ENCODE assay signal across 19 cellular contexts in the genomic region with DNA sequence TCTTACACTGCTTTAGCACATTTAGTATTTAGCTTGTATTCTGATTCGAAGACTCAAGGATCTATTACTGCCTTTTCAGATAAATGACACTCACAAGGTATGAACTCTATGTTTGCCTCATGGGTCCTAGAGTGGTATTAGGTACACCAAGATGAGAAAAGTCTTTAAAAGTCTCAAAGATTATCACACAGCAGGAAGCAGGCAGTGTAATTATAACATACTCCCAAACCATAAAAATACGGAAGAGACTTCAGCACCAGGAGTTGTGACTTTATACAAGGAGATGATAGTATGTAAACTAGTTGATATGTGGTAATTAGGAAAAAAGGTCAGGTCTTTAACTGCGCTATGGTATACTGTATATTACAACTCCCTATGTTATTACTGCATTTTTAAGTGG. TPM values are rescaled to one million over a fixed set of nuclear protein-coding genes. Genes with fewer than 3 reads are reported as not detected.
DNase-seq lines count a peak whose midpoint lies in the region; ATAC-seq lines count a peak whose summit lies in the region.
"Had no signal": no experiment of that assay in that cellular context is flagged by ENCODE, and none has a peak within 500 bp of the region (broad histone marks: within the 10 kb centered on the region; RNA-seq: fewer than 3 reads in every experiment).

No MANE protein-coding gene starts in this region.

- ATAC-seq in activated naive CD8-positive, alpha-beta T cell treated with anti-CD3 and anti-CD28 coated beads, Interleukin-2, amount 50 U/mL, for 24 hours = no peak
- ATAC-seq in stimulated activated memory B cell treated with anti-CD40 and anti-IgM and Interleukin-4, amounts not matched to agents 10 μg/mL and 1 μg/mL and 100 μg/mL, for 72 hours = no peak
- no peak for ATAC-seq in HG03175 (IDR thresholded peaks at IDR 0.05; ENCODE audit: unreplicated experiment)

- no peak overlapping the region for H2AFZ ChIP-seq in Karpas-422 (ENCODE audit: low read length)

- no peak for DNase-seq in activated naive CD4-positive, alpha-beta T cell treated with anti-CD3 and anti-CD28 coated beads for 36 hours
- DNase-seq in activated naive CD4-positive, alpha-beta T cell (lab: John Stamatoyannopoulos, UW) = no peak
- DNase-seq in Karpas-422 = no peak
- DNase-seq in activated naive CD8-positive, alpha-beta T cell treated with anti-CD3 and anti-CD28 coated beads, Interleukin-2, amount 50 U/mL, for 24 hours = no peak
- no peak for DNase-seq in NCI-H2227 (lab: John Stamatoyannopoulos, UW; ENCODE audit: unreplicated experiment)
- no peak for DNase-seq in iPS-NIHi11 (ENCODE audit: low spot score)
- DNase-seq: glutamatergic neuron, Kasumi-1, midbrain, NCI-H187, NCI-H69, ovary had no signal

- H3K9ac ChIP-seq in Karpas-422 (ENCODE audit: low read length) = peak overlapping the region; percentile 68; the same call in 1 of the 2 replicates

- no peak overlapping the region for H3K4me3 Mint-ChIP-seq in activated naive CD4-positive, alpha-beta T cell treated with anti-CD3 and anti-CD28 coated beads for 36 hours
- H3K4me3 Mint-ChIP-seq in activated naive CD8-positive, alpha-beta T cell treated with anti-CD3 and anti-CD28 coated beads, Interleukin-2, amount 50 U/mL, for 24 hours = no peak overlapping the region
- H3K4me3 Mint-ChIP-seq in stimulated activated memory B cell treated with anti-CD40 and anti-IgM and Interleukin-4, amounts not matched to agents 10 μg/mL and 1 μg/mL and 100 μg/mL, for 72 hours = peak overlapping the region; percentile 8

- no peaks in the 10 kb centered on the region for H3K36me3 Mint-ChIP-seq in activated naive CD4-positive, alpha-beta T cell treated with anti-CD3 and anti-CD28 coated beads for 36 hours (ENCODE audit: low read depth)
- H3K36me3 Mint-ChIP-seq in activated naive CD8-positive, alpha-beta T cell treated with anti-CD3 and anti-CD28 coated beads, Interleukin-2, amount 50 U/mL, for 24 hours (ENCODE audit: low read depth) = peaks cover 5% of the 10 kb centered on the region
- no peaks in the 10 kb centered on the region for H3K36me3 Mint-ChIP-seq in stimulated activated memory B cell treated with anti-CD40 and anti-IgM and Interleukin-4, amounts not matched to agents 10 μg/mL and 1 μg/mL and 100 μg/mL, for 72 hours

- no peak overlapping the region for H3K4me3 ChIP-seq in Karpas-422 (ENCODE audit: low read length)
- H3K4me3 ChIP-seq: GM12878, HAP-1, ovary, skin epidermis had no signal

- no peaks in the 10 kb centered on the region for H3K79me2 ChIP-seq in Karpas-422 (ENCODE audit: low read length)

- H3K9me3 Mint-ChIP-seq in activated naive CD4-positive, alpha-beta T cell treated with anti-CD3 and anti-CD28 coated beads for 36 hours = peaks cover 8% of the 10 kb centered on the region
- peaks cover 10% of the 10 kb centered on the region for H3K9me3 Mint-ChIP-seq in activated naive CD8-positive, alpha-beta T cell treated with anti-CD3 and anti-CD28 coated beads, Interleukin-2, amount 50 U/mL, for 24 hours
- no peaks in the 10 kb centered on the region for H3K9me3 Mint-ChIP-seq in stimulated activated memory B cell treated with anti-CD40 and anti-IgM and Interleukin-4, amounts not matched to agents 10 μg/mL and 1 μg/mL and 100 μg/mL, for 72 hours

- peak overlapping the region; percentile 94 for H3K27ac ChIP-seq in Karpas-422 (ENCODE audit: low read length)
- H3K27ac ChIP-seq: ovary, RWPE1 had no signal

- no peaks in the 10 kb centered on the region for H3K9me2 ChIP-seq in Karpas-422 (replicated peaks; ENCODE audit: insufficient read depth, low read length)

- no peaks in the 10 kb centered on the region for H4K20me1 ChIP-seq in Karpas-422 (ENCODE audit: insufficient read depth, low read depth, low read length)

- H3K27ac Mint-ChIP-seq in activated naive CD4-positive, alpha-beta T cell treated with anti-CD3 and anti-CD28 coated beads for 36 hours = peak overlapping the region; percentile 90
- peak overlapping the region; percentile 15 for H3K27ac Mint-ChIP-seq in activated naive CD8-positive, alpha-beta T cell treated with anti-CD3 and anti-CD28 coated beads, Interleukin-2, amount 50 U/mL, for 24 hours
- H3K27ac Mint-ChIP-seq in stimulated activated memory B cell treated with anti-CD40 and anti-IgM and Interleukin-4, amounts not matched to agents 10 μg/mL and 1 μg/mL and 100 μg/mL, for 72 hours = peak overlapping the region; percentile 81

- H3K27me3 Mint-ChIP-seq in activated naive CD4-positive, alpha-beta T cell treated with anti-CD3 and anti-CD28 coated beads for 36 hours (ENCODE audit: low read depth) = no peaks in the 10 kb centered on the region
- no peaks in the 10 kb centered on the region for H3K27me3 Mint-ChIP-seq in activated naive CD8-positive, alpha-beta T cell treated with anti-CD3 and anti-CD28 coated beads, Interleukin-2, amount 50 U/mL, for 24 hours
- no peaks in the 10 kb centered on the region for H3K27me3 Mint-ChIP-seq in stimulated activated memory B cell treated with anti-CD40 and anti-IgM and Interleukin-4, amounts not matched to agents 10 μg/mL and 1 μg/mL and 100 μg/mL, for 72 hours

- no peak overlapping the region for H3K4me2 ChIP-seq in Karpas-422 (ENCODE audit: low read depth, low read length, poor library complexity, severe bottlenecking)

- H3K4me1 ChIP-seq in Karpas-422 (ENCODE audit: low read length) = peaks cover 65% of the 10 kb centered on the region

- no peaks in the 10 kb centered on the region for H3K27me3 ChIP-seq in Karpas-422 (ENCODE audit: low read length)
- H3K27me3 ChIP-seq: ovary had no signal

- peaks cover 57% of the 10 kb centered on the region for H3K4me1 Mint-ChIP-seq in activated naive CD4-positive, alpha-beta T cell treated with anti-CD3 and anti-CD28 coated beads for 36 hours (ENCODE audit: low read depth)
- H3K4me1 Mint-ChIP-seq in activated naive CD8-positive, alpha-beta T cell treated with anti-CD3 and anti-CD28 coated beads, Interleukin-2, amount 50 U/mL, for 24 hours = peaks cover 61% of the 10 kb centered on the region
- peaks cover 71% of the 10 kb centered on the region for H3K4me1 Mint-ChIP-seq in stimulated activated memory B cell treated with anti-CD40 and anti-IgM and Interleukin-4, amounts not matched to agents 10 μg/mL and 1 μg/mL and 100 μg/mL, for 72 hours

- H3K9me3 ChIP-seq in Karpas-422 (ENCODE audit: low read length) = 0 out of 2 replicates have a peak, but pooled peaks cover 3% of the 10 kb centered on the region

- H3K36me3 ChIP-seq in Karpas-422 (ENCODE audit: insufficient read depth, low read length) = no peaks in the 10 kb centered on the region
- H3K36me3 ChIP-seq: HAP-1, ovary had no signal

- intact Hi-C loops in activated naive CD4-positive, alpha-beta T cell treated with anti-CD3 and anti-CD28 coated beads for 36 hours (cut with micrococcal nuclease) = no loop called here

- CTCF ChIA-PET in activated naive CD4-positive, alpha-beta T cell treated with anti-CD3 and anti-CD28 coated beads for 36 hours (lab: Charles Lee) = interaction anchor here (0.8 to 3.6 kb wide), 4 partner anchors 10 to 96 kb away, joined by 3 to 22 read pairs (median 6); a partner anchor contains a TSS

RNA-seq across cellular contexts. Expression of a gene that starts 11.2 kb away (rescaled TPM):
- total RNA-seq in activated naive CD4-positive, alpha-beta T cell treated with anti-CD3 and anti-CD28 coated beads for 36 hours = 10 to 100 TPM; 27.3 to 27.9 TPM
- total RNA-seq in Karpas-422 (2014; rRNA removed; shearing (Covaris generic); ENCODE audit: low replicate concordance) = 85.4 and 116 TPM in 2 replicates
- total RNA-seq: epithelial cell of proximal tubule had no signal

Comparison
In these comparisons a context has a peak if more than half of its experiments do, and no peak if none do; other contexts are left out.
1. H3K27ac Mint-ChIP-seq: peak in every context shown above with its lines; median percentile 90 in activated naive CD4-positive, alpha-beta T cell treated with anti-CD3 and anti-CD28 coated beads for 36 hours; 81 in stimulated activated memory B cell treated with anti-CD40 and anti-IgM and Interleukin-4, amounts not matched to agents 10 μg/mL and 1 μg/mL and 100 μg/mL, for 72 hours; 15 in activated naive CD8-positive, alpha-beta T cell treated with anti-CD3 and anti-CD28 coated beads, Interleukin-2, amount 50 U/mL, for 24 hours.